Comparison of ENCODE assay signal across 29 cellular contexts in the genomic region with DNA sequence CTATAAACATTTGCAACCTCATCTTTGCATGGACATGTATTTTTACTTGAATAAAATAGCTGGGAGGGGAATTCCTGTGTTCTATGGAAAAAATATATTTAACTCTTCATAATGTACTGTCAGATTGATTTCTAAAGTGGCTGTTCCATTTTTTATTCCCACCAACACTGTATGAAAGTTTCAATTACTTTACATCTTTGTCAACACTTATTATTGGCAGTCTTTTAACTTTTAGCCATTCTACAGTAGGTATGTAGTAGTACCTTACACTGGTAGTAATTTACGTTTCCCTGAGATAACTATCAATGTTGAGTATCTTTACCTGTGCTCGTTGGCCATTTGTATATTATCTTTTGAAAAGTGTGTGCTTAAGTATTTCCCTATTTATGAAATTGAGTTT.
"Had no signal": no experiment of that assay in that cellular context is flagged by ENCODE, and none has a peak within 500 bp of the region (broad histone marks: within the 10 kb centered on the region; RNA-seq: fewer than 3 reads in every experiment).

No MANE protein-coding gene starts in this region.

- H3K27ac ChIP-seq: ascending aorta, cardiac muscle cell, VCaP had no signal

- H3K27me3 ChIP-seq: ascending aorta, cardiac muscle cell had no signal

- ATAC-seq: activated CD8-positive, alpha-beta memory T cell treated with anti-CD3 and anti-CD28 coated beads, Interleukin-2, amount 10 ng/mL, durations not matched to agents 7 days and 5 days; activated CD8-positive, alpha-beta T cell treated with anti-CD3 and anti-CD28 coated beads, Interleukin-2, amount 10 ng/mL, durations not matched to agents 7 days and 5 days; activated naive CD8-positive, alpha-beta T cell treated with anti-CD3 and anti-CD28 coated beads, Interleukin-2, amount 50 U/mL, for 24 hours had no signal

- H3K4me1 ChIP-seq: ascending aorta had no signal

- H3K9me3 ChIP-seq: ascending aorta had no signal

- FAIRE-seq: bronchial epithelial cell, TTC549 had no signal

- DNase-seq: activated B cell treated with CpG ODN at 0.5 μM for 24 hours; activated CD4-positive, alpha-beta memory T cell treated with anti-CD3 and anti-CD28 coated beads, Interleukin-2, amount 10 ng/mL, durations not matched to agents 7 days and 5 days; activated CD4-positive, alpha-beta T cell treated with anti-CD3 and anti-CD28 coated beads for 48 hours; activated CD4-positive, alpha-beta T cell treated with anti-CD3 and anti-CD28 coated beads, Interleukin-2, amount 10 ng/mL, durations not matched to agents 7 days and 5 days; activated CD4-positive, alpha-beta T cell treated with anti-CD3 and anti-CD28 coated beads, Interleukin-2, amount 50 U/mL, for 48 hours; activated CD4-positive, CD25-positive, alpha-beta regulatory T cell treated with anti-CD3 and anti-CD28 coated beads, Interleukin-2, amount 50 U/mL, for 72 hours; activated CD8-positive, alpha-beta memory T cell treated with anti-CD3 and anti-CD28 coated beads for 24 hours; activated CD8-positive, alpha-beta memory T cell treated with anti-CD3 and anti-CD28 coated beads, Interleukin-2, amount 10 ng/mL, durations not matched to agents 7 days and 5 days; activated CD8-positive, alpha-beta memory T cell treated with anti-CD3 and anti-CD28 coated beads, Interleukin-2, amount 50 U/mL, for 48 hours; activated CD8-positive, alpha-beta T cell treated with anti-CD3 and anti-CD28 coated beads, Interleukin-2, amount 10 ng/mL, durations not matched to agents 7 days and 5 days; activated effector memory CD4-positive, alpha-beta T cell treated with Interleukin-2 at 50 U/mL for 16 hours; activated gamma-delta T cell; activated naive CD4-positive, alpha-beta T cell treated with anti-CD3 and anti-CD28 coated beads, Interleukin-2, amount 10 ng/mL, durations not matched to agents 7 days and 5 days; activated naive CD4-positive, alpha-beta T cell treated with Interleukin-2 at 50 U/mL for 16 hours; activated naive CD8-positive, alpha-beta T cell treated with anti-CD3 and anti-CD28 coated beads, Interleukin-2, amount 10 ng/mL, durations not matched to agents 7 days and 5 days; activated naive CD8-positive, alpha-beta T cell treated with anti-CD3 and anti-CD28 coated beads, Interleukin-2, amount 50 U/mL, for 24 hours; activated T-cell treated with anti-CD3 and anti-CD28 coated beads, Interleukin-2, amount 50 U/mL, for 24 hours; activated T-cell treated with anti-CD3 and anti-CD28 coated beads, Interleukin-2, amount 50 U/mL, for 48 hours; amygdala; anterior cingulate cortex; caudate nucleus; cerebellar nuclear complex; T-helper 2 cell; T-helper 9 cell had no signal

- H3K36me3 ChIP-seq: ascending aorta, cardiac muscle cell had no signal

- H3K4me3 ChIP-seq: ascending aorta, cardiac muscle cell had no signal
